Comparison of ENCODE assay signal across 8 cellular contexts in the genomic region with DNA sequence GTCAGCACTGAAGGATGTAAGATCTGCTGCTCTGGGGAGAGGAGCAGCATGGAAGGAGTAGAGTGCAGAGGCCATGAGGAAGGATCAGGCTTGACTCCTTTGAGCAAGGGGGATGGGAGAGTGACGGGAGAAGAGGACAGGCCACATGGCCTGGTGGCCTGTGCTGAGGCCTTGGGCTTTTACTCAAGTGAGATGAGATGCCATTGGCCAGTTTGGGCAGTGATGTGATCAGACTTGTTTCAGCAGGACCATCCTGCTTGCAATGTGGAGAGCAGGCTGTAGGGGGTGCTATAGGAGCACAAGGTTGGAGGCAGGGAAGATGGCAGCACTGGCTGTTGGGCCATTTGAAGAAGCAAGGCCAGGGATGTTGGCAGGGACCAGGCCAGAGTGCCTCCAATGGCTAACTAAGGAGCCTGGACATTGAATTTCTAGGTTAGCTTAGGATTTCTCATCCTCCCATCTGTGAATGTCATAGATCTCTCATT. TPM values are rescaled to one million over a fixed set of nuclear protein-coding genes. Genes with fewer than 3 reads are reported as not detected.
DNase-seq lines count a peak whose midpoint lies in the region; ATAC-seq and TF ChIP-seq lines count a peak whose summit lies in the region.

No MANE protein-coding gene starts in this region.

- H3K27me3 ChIP-seq in DOHH2 (ENCODE audit: control insufficient read depth, low read length): no peaks in the 10 kb centered on the region
- H3K27me3 ChIP-seq in fibroblast of lung (ENCODE audit: control insufficient read depth, insufficient read depth, low read length): no peaks in the 10 kb centered on the region

- H3K9me3 ChIP-seq in DOHH2 (ENCODE audit: control insufficient read depth, insufficient read depth, low read length) (no peaks in the 10 kb centered on the region), fibroblast of lung (ENCODE audit: control insufficient read depth, insufficient read depth, low read depth, low read length) (no peaks in the 10 kb centered on the region)

- DNase-seq in LHCN-M2 (ENCODE audit: low read depth) (peak; percentile 49), fibroblast of lung (ENCODE audit: low read depth in 2 of 2) (peak; percentile 4 to 21), NCI-H1694 treated with DMSO at 0.1 percent for 48 hours (lab: John Stamatoyannopoulos, UW) (no peak), AG08396 (ENCODE audit: low spot score) (no peak)
- peak; percentile 18 to 22 for DNase-seq in activated CD4-positive, alpha-beta T cell treated with anti-CD3 and anti-CD28 coated beads, Interleukin-2, amount 50 U/mL, for 4 hours
- peak; percentile 71 for DNase-seq in stimulated activated CD4-positive, alpha-beta T cell treated with anti-CD3 and anti-CD28 coated beads, Interleukin-15, amount 100 ng/mL, for 24 hours

- no peak overlapping the region for H3K9ac ChIP-seq in fibroblast of lung (ENCODE audit: insufficient read depth, low read length)

- peaks cover 22% of the 10 kb centered on the region for H3K36me3 ChIP-seq in DOHH2 (ENCODE audit: control insufficient read depth, low read length)
- peaks cover 3% of the 10 kb centered on the region for H3K36me3 ChIP-seq in fibroblast of lung (ENCODE audit: control insufficient read depth, insufficient read depth, low read length)

- H4K20me1 ChIP-seq in DOHH2 (ENCODE audit: control insufficient read depth, insufficient read depth, low read depth, low read length): no peaks in the 10 kb centered on the region
- H4K20me1 ChIP-seq in fibroblast of lung (ENCODE audit: control insufficient read depth, extremely low read depth, insufficient read depth, low read length): no peaks in the 10 kb centered on the region

- H3K4me1 ChIP-seq in DOHH2 (ENCODE audit: control insufficient read depth, low read length): no peaks in the 10 kb centered on the region
- H3K4me1 ChIP-seq in fibroblast of lung (ENCODE audit: control insufficient read depth, extremely low read depth, insufficient read depth, low read length): no peaks in the 10 kb centered on the region

- H3K4me3 ChIP-seq in DOHH2 (ENCODE audit: low read length) (no peak overlapping the region), fibroblast of lung (replicated peaks in 1 of 4; ENCODE audit: control extremely low read depth in 1 of 4, insufficient read depth in 1 of 4, low read depth in 3 of 4, low read length in 4 of 4) (no peak overlapping the region)

- H3F3A ChIP-seq in DOHH2 (ENCODE audit: control insufficient read depth, insufficient read depth): no peaks in the 10 kb centered on the region

- no peak overlapping the region for H3K4me2 ChIP-seq in DOHH2 (ENCODE audit: low read length)
- no peak overlapping the region for H3K4me2 ChIP-seq in fibroblast of lung (ENCODE audit: extremely low read depth, insufficient read depth, low read length)

- no peaks in the 10 kb centered on the region for H3K79me2 ChIP-seq in DOHH2 (ENCODE audit: control insufficient read depth, low read length)
- no peaks in the 10 kb centered on the region for H3K79me2 ChIP-seq in fibroblast of lung (ENCODE audit: control insufficient read depth, insufficient read depth, low read length)

- H2AFZ ChIP-seq in fibroblast of lung (ENCODE audit: low read length): no peak overlapping the region

- H3K27ac ChIP-seq in DOHH2 (ENCODE audit: low read depth, low read length) (no peak overlapping the region), fibroblast of lung (ENCODE audit: insufficient read depth, low read length) (no peak overlapping the region)

- TF ChIP-seq CTCF in DOHH2 (IDR thresholded peaks at IDR 0.05; ENCODE audit: low read depth, low read length, poor library complexity, severe bottlenecking) (peak; percentile 62), fibroblast of lung (conservative IDR thresholded peaks at IDR 0.05 in 1 of 2, IDR thresholded peaks at IDR 0.05 in 1 of 2; ENCODE audit: low read depth in 1 of 2, low read length in 2 of 2) (peak; percentile 44 to 54)

- ATAC-seq in GM18909 (IDR thresholded peaks at IDR 0.05; ENCODE audit: poor library complexity, unreplicated experiment): no peak

- H3K9me2 ChIP-seq in DOHH2 (replicated peaks; ENCODE audit: control insufficient read depth, low read length): no peaks in the 10 kb centered on the region

RNA-seq across cellular contexts. Expression of a gene that starts 23.6 kb away (rescaled TPM):
- total RNA-seq in LHCN-M2 (2014; rRNA removed) (0.06 TPM in 1 of 2 replicates, not detected in the other), fibroblast of lung (not detected in 2 replicates)
- polyA plus RNA-seq in LHCN-M2 (2012): not detected
- polyA plus RNA-seq in fibroblast of lung: not detected in 2 replicates
- not detected in 2 replicates for polyA plus RNA-seq in fibroblast of lung (2012)
- polyA minus RNA-seq in fibroblast of lung (ENCODE audit: low replicate concordance): not detected in 2 replicates

RNA-seq across cellular contexts. Expression of a gene that starts 34.9 kb away (rescaled TPM):
- 17.2 and 18.4 TPM in 2 replicates for total RNA-seq in LHCN-M2 (2014; rRNA removed)
- polyA plus RNA-seq in LHCN-M2 (2012): 15.0 TPM
- 12.3 and 19.5 TPM in 2 replicates for total RNA-seq in fibroblast of lung
- polyA plus RNA-seq in fibroblast of lung: 15.3 and 20.7 TPM in 2 replicates
- 17.5 and 22.8 TPM in 2 replicates for polyA plus RNA-seq in fibroblast of lung (2012)
- 0.37 TPM in 1 of 2 replicates, not detected in the other for polyA minus RNA-seq in fibroblast of lung (ENCODE audit: low replicate concordance)

Comparison
In these comparisons a context has a peak if more than half of its experiments do, and no peak if none do; other contexts are left out.
1. DNase-seq: peak in LHCN-M2 (single experiment), activated CD4-positive, alpha-beta T cell treated with anti-CD3 and anti-CD28 coated beads, Interleukin-2, amount 50 U/mL, for 4 hours (2 of 2), fibroblast of lung (2 of 2) and stimulated activated CD4-positive, alpha-beta T cell treated with anti-CD3 and anti-CD28 coated beads, Interleukin-15, amount 100 ng/mL, for 24 hours (single experiment); none in NCI-H1694 treated with DMSO at 0.1 percent for 48 hours (single experiment) and AG08396 (single experiment).